ENCODE assay signal across 33 cellular contexts in the genomic region with DNA sequence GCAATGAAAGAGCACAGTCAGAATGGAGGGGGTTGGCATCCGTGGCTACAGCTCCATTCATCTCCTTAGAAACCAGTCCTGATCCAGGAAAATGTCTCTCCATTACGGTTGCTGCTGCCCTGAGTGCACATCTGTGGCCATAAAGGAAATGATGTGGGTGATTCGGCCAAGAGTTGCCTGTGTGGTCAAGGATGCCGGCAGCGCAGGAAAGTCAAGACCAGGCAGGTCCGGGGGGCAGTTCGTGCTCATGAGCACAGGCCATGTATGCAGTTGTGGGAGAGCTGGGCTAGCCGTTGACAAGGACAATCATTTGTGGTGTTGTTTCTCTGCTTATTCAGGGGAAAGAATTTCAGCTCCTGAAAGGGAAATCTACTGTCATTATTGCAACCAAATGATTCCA. TPM values are rescaled to one million over a fixed set of nuclear protein-coding genes. Genes with fewer than 3 reads are reported as not detected.
"Had no signal": no experiment of that assay in that cellular context is flagged by ENCODE, and none has a peak within 500 bp of the region (broad histone marks: within the 10 kb centered on the region; RNA-seq: fewer than 3 reads in every experiment).

No MANE protein-coding gene starts in this region.

- H3K27me3 ChIP-seq: ascending aorta had no signal

- H3K4me3 Mint-ChIP-seq: activated B cell treated with CpG ODN at 0.5 μM for 24 hours; activated CD4-positive, alpha-beta memory T cell treated with anti-CD3 and anti-CD28 coated beads for 36 hours; activated CD4-positive, alpha-beta T cell treated with anti-CD3 and anti-CD28 coated beads, Interleukin-2, amount 10 ng/mL, durations not matched to agents 24 days and 14 days; activated CD8-positive, alpha-beta T cell treated with anti-CD3 and anti-CD28 coated beads for 36 hours; activated naive CD4-positive, alpha-beta T cell treated with anti-CD3 and anti-CD28 coated beads, Interleukin-2, amount 10 ng/mL, durations not matched to agents 7 days and 5 days; activated naive CD4-positive, alpha-beta T cell treated with anti-CD3 and anti-CD28 coated beads, Interleukin-2, amount 50 U/mL, for 24 hours; activated naive CD8-positive, alpha-beta T cell; activated naive CD8-positive, alpha-beta T cell treated with anti-CD3 and anti-CD28 coated beads, Interleukin-2, amount 10 ng/mL, durations not matched to agents 7 days and 5 days; activated naive CD8-positive, alpha-beta T cell treated with anti-CD3 and anti-CD28 coated beads, Interleukin-2, amount 50 U/mL, for 24 hours; activated T-cell treated with anti-CD3 and anti-CD28 coated beads, Interleukin-2, amount 50 U/mL, for 24 hours; brain; T-helper 1 cell treated with Interleukin-12 subunit alpha and Interleukin-12 subunit beta and Interleukin-4 antibody, amounts not matched to agents 30 μg/mL and 1 μg/mL, for 36 hours; T-helper 2 cell treated with Interferon-gamma antibody and Interleukin-4, amounts not matched to agents 5 μg/mL and 100 μg/mL, for 36 hours had no signal

- H3K27me3 Mint-ChIP-seq: activated B cell treated with CpG ODN at 0.5 μM for 24 hours; activated CD4-positive, alpha-beta memory T cell treated with anti-CD3 and anti-CD28 coated beads for 36 hours; activated CD4-positive, alpha-beta T cell treated with anti-CD3 and anti-CD28 coated beads, Interleukin-2, amount 10 ng/mL, durations not matched to agents 24 days and 14 days; activated CD8-positive, alpha-beta T cell treated with anti-CD3 and anti-CD28 coated beads for 36 hours; activated naive CD4-positive, alpha-beta T cell treated with anti-CD3 and anti-CD28 coated beads, Interleukin-2, amount 10 ng/mL, durations not matched to agents 7 days and 5 days; activated naive CD4-positive, alpha-beta T cell treated with anti-CD3 and anti-CD28 coated beads, Interleukin-2, amount 50 U/mL, for 24 hours; activated naive CD8-positive, alpha-beta T cell; activated naive CD8-positive, alpha-beta T cell treated with anti-CD3 and anti-CD28 coated beads, Interleukin-2, amount 10 ng/mL, durations not matched to agents 7 days and 5 days; activated naive CD8-positive, alpha-beta T cell treated with anti-CD3 and anti-CD28 coated beads, Interleukin-2, amount 50 U/mL, for 24 hours; activated T-cell treated with anti-CD3 and anti-CD28 coated beads, Interleukin-2, amount 50 U/mL, for 24 hours had no signal

- ATAC-seq: activated CD8-positive, alpha-beta T cell treated with anti-CD3 and anti-CD28 coated beads for 36 hours; activated naive CD8-positive, alpha-beta T cell treated with anti-CD3 and anti-CD28 coated beads, Interleukin-2, amount 50 U/mL, for 24 hours had no signal

- DNase-seq: activated B cell treated with CpG ODN at 0.5 μM for 24 hours; activated CD4-positive, alpha-beta memory T cell treated with anti-CD3 and anti-CD28 coated beads for 36 hours; activated CD4-positive, alpha-beta T cell treated with anti-CD3 and anti-CD28 coated beads for 4 hours; activated CD4-positive, alpha-beta T cell treated with anti-CD3 and anti-CD28 coated beads, Interleukin-2, amount 50 U/mL, for 1 hour; activated CD4-positive, alpha-beta T cell treated with anti-CD3 and anti-CD28 coated beads, Interleukin-2, amount 50 U/mL, for 4 hours; activated CD4-positive, CD25-positive, alpha-beta regulatory T cell treated with anti-CD3 and anti-CD28 coated beads, Interleukin-2, amount 50 U/mL, for 72 hours; activated CD8-positive, alpha-beta memory T cell treated with anti-CD3 and anti-CD28 coated beads, Interleukin-2, amount 50 U/mL, for 48 hours; activated CD8-positive, alpha-beta T cell treated with anti-CD3 and anti-CD28 coated beads for 36 hours; activated effector memory CD4-positive, alpha-beta T cell treated with Interleukin-2 at 50 U/mL for 16 hours; activated gamma-delta T cell; activated naive CD4-positive, alpha-beta T cell treated with anti-CD3 and anti-CD28 coated beads, Interleukin-2, amount 10 ng/mL, durations not matched to agents 7 days and 5 days; activated naive CD4-positive, alpha-beta T cell treated with Interleukin-2 at 50 U/mL for 16 hours; activated naive CD8-positive, alpha-beta T cell treated with anti-CD3 and anti-CD28 coated beads, Interleukin-2, amount 10 ng/mL, durations not matched to agents 7 days and 5 days; activated naive CD8-positive, alpha-beta T cell treated with anti-CD3 and anti-CD28 coated beads, Interleukin-2, amount 50 U/mL, for 24 hours; activated T-cell treated with anti-CD3 and anti-CD28 coated beads, Interleukin-2, amount 50 U/mL, for 24 hours; activated T-cell treated with anti-CD3 and anti-CD28 coated beads, Interleukin-2, amount 50 U/mL, for 48 hours; central memory CD4-positive, alpha-beta T cell; T-helper 1 cell; T-helper 2 cell; T-helper 9 cell had no signal

- H3K27ac ChIP-seq: ascending aorta, VCaP had no signal

- H3K36me3 Mint-ChIP-seq: brain had no signal

- H3K27ac Mint-ChIP-seq: activated B cell treated with CpG ODN at 0.5 μM for 24 hours; activated CD4-positive, alpha-beta memory T cell treated with anti-CD3 and anti-CD28 coated beads for 36 hours; activated CD4-positive, alpha-beta T cell treated with anti-CD3 and anti-CD28 coated beads, Interleukin-2, amount 10 ng/mL, durations not matched to agents 24 days and 14 days; activated CD8-positive, alpha-beta T cell treated with anti-CD3 and anti-CD28 coated beads for 36 hours; activated naive CD4-positive, alpha-beta T cell treated with anti-CD3 and anti-CD28 coated beads, Interleukin-2, amount 10 ng/mL, durations not matched to agents 7 days and 5 days; activated naive CD4-positive, alpha-beta T cell treated with anti-CD3 and anti-CD28 coated beads, Interleukin-2, amount 50 U/mL, for 24 hours; activated naive CD8-positive, alpha-beta T cell; activated naive CD8-positive, alpha-beta T cell treated with anti-CD3 and anti-CD28 coated beads, Interleukin-2, amount 10 ng/mL, durations not matched to agents 7 days and 5 days; activated naive CD8-positive, alpha-beta T cell treated with anti-CD3 and anti-CD28 coated beads, Interleukin-2, amount 50 U/mL, for 24 hours; activated T-cell treated with anti-CD3 and anti-CD28 coated beads, Interleukin-2, amount 50 U/mL, for 24 hours; activated T-helper 2 cell treated with anti-CD3 and anti-CD28 coated beads, Interferon-gamma antibody, Interleukin-2, Interleukin-4, amounts not matched to agents 10 μg/mL and 5 μg/mL and 100 μg/mL, durations not matched to agents 14 hours and 24 hours and 36 hours; brain; T-helper 1 cell treated with Interleukin-12 subunit alpha and Interleukin-12 subunit beta and Interleukin-4 antibody, amounts not matched to agents 30 μg/mL and 1 μg/mL, for 36 hours; T-helper 2 cell treated with Interferon-gamma antibody and Interleukin-4, amounts not matched to agents 5 μg/mL and 100 μg/mL, for 36 hours had no signal

- H3K4me3 ChIP-seq: ascending aorta had no signal

- FAIRE-seq: TTC549 had no signal

RNA-seq across cellular contexts. Expression of a gene that starts 14.2 kb away (rescaled TPM):
- total RNA-seq: activated CD4-positive, alpha-beta memory T cell treated with anti-CD3 and anti-CD28 coated beads for 36 hours; activated CD8-positive, alpha-beta memory T cell treated with anti-CD3 and anti-CD28 coated beads for 36 hours; activated CD8-positive, alpha-beta T cell treated with anti-CD3 and anti-CD28 coated beads for 36 hours; activated T-helper 2 cell treated with anti-CD3 and anti-CD28 coated beads, Interferon-gamma antibody, Interleukin-2, Interleukin-4, amounts not matched to agents 10 μg/mL and 5 μg/mL and 100 μg/mL, durations not matched to agents 14 hours and 24 hours and 36 hours; ascending aorta; cardiac septum; cerebellum had no signal

RNA-seq across cellular contexts. Expression of a gene that starts 48.6 kb away (rescaled TPM):
- total RNA-seq: activated B cell treated with CpG ODN at 0.5 μM for 24 hours; activated CD4-positive, alpha-beta memory T cell treated with anti-CD3 and anti-CD28 coated beads for 36 hours; activated CD4-positive, alpha-beta T cell treated with anti-CD3 and anti-CD28 coated beads, Interleukin-2, amount 10 ng/mL, durations not matched to agents 24 days and 14 days; activated CD8-positive, alpha-beta memory T cell treated with anti-CD3 and anti-CD28 coated beads for 36 hours; activated CD8-positive, alpha-beta T cell treated with anti-CD3 and anti-CD28 coated beads for 36 hours; activated naive CD8-positive, alpha-beta T cell treated with anti-CD3 and anti-CD28 coated beads, Interleukin-2, amount 10 ng/mL, durations not matched to agents 7 days and 5 days; activated T-helper 2 cell treated with anti-CD3 and anti-CD28 coated beads, Interferon-gamma antibody, Interleukin-2, Interleukin-4, amounts not matched to agents 10 μg/mL and 5 μg/mL and 100 μg/mL, durations not matched to agents 14 hours and 24 hours and 36 hours had no signal
